In the genomic region with DNA sequence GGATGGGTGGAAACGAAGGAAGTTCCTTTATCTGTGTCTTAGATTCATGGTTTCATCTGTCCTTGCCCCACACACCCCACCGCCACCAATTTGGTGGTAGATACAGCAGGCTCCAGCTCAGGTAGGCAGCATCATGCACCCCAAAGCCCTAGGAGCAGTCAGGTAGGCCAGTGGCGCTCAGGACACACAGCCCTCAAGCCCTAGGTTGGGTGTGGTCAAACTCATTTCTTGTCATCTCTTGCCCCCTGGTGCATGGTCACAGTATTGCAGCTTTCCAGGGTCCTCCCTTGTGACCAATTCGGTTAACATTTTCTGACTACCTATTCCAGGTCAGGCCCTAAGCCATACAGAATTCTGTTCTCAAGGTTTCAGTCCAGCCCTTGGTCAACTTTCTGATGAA, we compare ENCODE assay signal across 9 cellular contexts. TPM values are rescaled to one million over a fixed set of nuclear protein-coding genes. Genes with fewer than 3 reads are reported as not detected.
A peak's percentile ranks its signal among the peaks of the same experiment; 100 is the strongest.
DNase-seq lines count a peak whose midpoint lies in the region; ATAC-seq lines count a peak whose summit lies in the region.
"Had no signal": no experiment of that assay in that cellular context is flagged by ENCODE, and none has a peak within 500 bp of the region (broad histone marks: within the 10 kb centered on the region; RNA-seq: fewer than 3 reads in every experiment).

No MANE protein-coding gene starts in this region.

- DNase-seq in CD1c-positive myeloid dendritic cell (ENCODE audit: extremely low spot score) (peak; percentile 48), SK-N-DZ (ENCODE audit: low spot score) (peak; percentile 29), inferior parietal cortex (ENCODE audit: extremely low spot score) (peak; percentile 52), cortex of kidney (lab: John Stamatoyannopoulos, UW) (no peak)
- peak; percentile 30 for DNase-seq in activated naive CD8-positive, alpha-beta T cell treated with anti-CD3 and anti-CD28 coated beads for 36 hours
- DNase-seq in stimulated activated CD4-positive, alpha-beta T cell treated with anti-CD3 and anti-CD28 coated beads, Interleukin-4, amount 100 ng/mL, for 48 hours (ENCODE audit: low read depth in 2 of 2): peak; percentile 34 to 56

- no peak overlapping the region for H3K27ac Mint-ChIP-seq in activated naive CD8-positive, alpha-beta T cell treated with anti-CD3 and anti-CD28 coated beads for 36 hours
- H3K27ac Mint-ChIP-seq: T-helper 1 cell treated with Interleukin-12 subunit alpha and Interleukin-12 subunit beta and Interleukin-4 antibody, amounts not matched to agents 30 μg/mL and 1 μg/mL, for 36 hours had no signal

- ATAC-seq in GM18867 (IDR thresholded peaks at IDR 0.05; ENCODE audit: unreplicated experiment): peak; percentile 97
- peak; percentile 80 for ATAC-seq in HG03521 (IDR thresholded peaks at IDR 0.05; ENCODE audit: unreplicated experiment)

- H3K36me3 Mint-ChIP-seq in activated naive CD8-positive, alpha-beta T cell treated with anti-CD3 and anti-CD28 coated beads for 36 hours: no peaks in the 10 kb centered on the region

- no peaks in the 10 kb centered on the region for H3K4me1 Mint-ChIP-seq in activated naive CD8-positive, alpha-beta T cell treated with anti-CD3 and anti-CD28 coated beads for 36 hours

- no peak overlapping the region for H3K4me3 Mint-ChIP-seq in activated naive CD8-positive, alpha-beta T cell treated with anti-CD3 and anti-CD28 coated beads for 36 hours
- H3K4me3 Mint-ChIP-seq: T-helper 1 cell treated with Interleukin-12 subunit alpha and Interleukin-12 subunit beta and Interleukin-4 antibody, amounts not matched to agents 30 μg/mL and 1 μg/mL, for 36 hours had no signal

- no peaks in the 10 kb centered on the region for H3K9me3 Mint-ChIP-seq in activated naive CD8-positive, alpha-beta T cell treated with anti-CD3 and anti-CD28 coated beads for 36 hours
- H3K9me3 Mint-ChIP-seq: T-helper 1 cell treated with Interleukin-12 subunit alpha and Interleukin-12 subunit beta and Interleukin-4 antibody, amounts not matched to agents 30 μg/mL and 1 μg/mL, for 36 hours had no signal

- H3K27me3 Mint-ChIP-seq in activated naive CD8-positive, alpha-beta T cell treated with anti-CD3 and anti-CD28 coated beads for 36 hours: peaks cover 13% of the 10 kb centered on the region

RNA-seq across cellular contexts. Expression of a gene that starts 14.5 kb away (rescaled TPM):
- polyA plus RNA-seq in SK-N-DZ (2014; cell fraction: cytosol; rRNA removed): not detected in 2 replicates
- not detected in 2 replicates for polyA plus RNA-seq in SK-N-DZ (2014; cell fraction: nucleus; rRNA removed)
- not detected for total RNA-seq in activated naive CD8-positive, alpha-beta T cell treated with anti-CD3 and anti-CD28 coated beads for 36 hours

RNA-seq across cellular contexts. Expression of a gene that starts 35.0 kb away (rescaled TPM):
- polyA plus RNA-seq in SK-N-DZ (2014; cell fraction: cytosol; rRNA removed): not detected in 2 replicates
- not detected in 2 replicates for polyA plus RNA-seq in SK-N-DZ (2014; cell fraction: nucleus; rRNA removed)
- total RNA-seq in activated naive CD8-positive, alpha-beta T cell treated with anti-CD3 and anti-CD28 coated beads for 36 hours: not detected

RNA-seq across cellular contexts. Expression of a gene that starts 53.7 kb away (rescaled TPM):
- polyA plus RNA-seq in SK-N-DZ (2014; cell fraction: cytosol; rRNA removed): not detected in 2 replicates
- polyA plus RNA-seq in SK-N-DZ (2014; cell fraction: nucleus; rRNA removed): not detected in 2 replicates
- not detected for total RNA-seq in activated naive CD8-positive, alpha-beta T cell treated with anti-CD3 and anti-CD28 coated beads for 36 hours
